ENCODE assay signal across 8 cellular contexts in genomic region chr12:120115692-120116442, GRCh38. TPM values are rescaled to one million over a fixed set of nuclear protein-coding genes. Genes with fewer than 3 reads are reported as not detected.
DNase-seq lines count a peak whose midpoint lies in the region; ATAC-seq and TF ChIP-seq lines count a peak whose summit lies in the region.

No MANE protein-coding gene starts in this region.

- H3K9me3 ChIP-seq in AG04450 (ENCODE audit: control insufficient read depth, insufficient read depth, low read length) (no peaks in the 10 kb centered on the region; the same call in 1 of the 2 replicates), iPS DF 6.9 (ENCODE audit: control insufficient read depth, insufficient read depth, low read length) (no peaks in the 10 kb centered on the region)

- H3K4me1 ChIP-seq in iPS DF 6.9 (ENCODE audit: control insufficient read depth, insufficient read depth, low read length) = peaks cover 6% of the 10 kb centered on the region

- ATAC-seq in GM18909 (IDR thresholded peaks at IDR 0.05; ENCODE audit: poor library complexity, unreplicated experiment) (peak; percentile 4), HG03378 (IDR thresholded peaks at IDR 0.05; ENCODE audit: unreplicated experiment) (no peak)

- peak overlapping the region; percentile 87 for H3K27ac Mint-ChIP-seq in activated naive CD4-positive, alpha-beta T cell treated with anti-CD3 and anti-CD28 coated beads, Interleukin-2, amount 50 U/mL, for 24 hours

- peak overlapping the region; percentile 93 for H3K4me3 Mint-ChIP-seq in activated naive CD4-positive, alpha-beta T cell treated with anti-CD3 and anti-CD28 coated beads, Interleukin-2, amount 50 U/mL, for 24 hours

- H3K27me3 ChIP-seq in AG04450 (ENCODE audit: control insufficient read depth, insufficient read depth, low read length) (no peaks in the 10 kb centered on the region), iPS DF 6.9 (ENCODE audit: control insufficient read depth, insufficient read depth, low read length) (no peaks in the 10 kb centered on the region)

- CTCF ChIA-PET in AG04450 (lab: Charles Lee) = no interaction called here

- peaks cover 80% of the 10 kb centered on the region for H3K4me1 Mint-ChIP-seq in activated naive CD4-positive, alpha-beta T cell treated with anti-CD3 and anti-CD28 coated beads, Interleukin-2, amount 50 U/mL, for 24 hours

- no CpG with 5 or more reads among the region's 31 CpGs for WGBS in iPS DF 6.9 (ENCODE audit: insufficient coverage, insufficient read length)

- peaks cover 10% of the 10 kb centered on the region for H3K36me3 Mint-ChIP-seq in activated naive CD4-positive, alpha-beta T cell treated with anti-CD3 and anti-CD28 coated beads, Interleukin-2, amount 50 U/mL, for 24 hours

- no peaks in the 10 kb centered on the region; the same call in 1 of the 2 replicates for H3K36me3 ChIP-seq in iPS DF 6.9 (ENCODE audit: control insufficient read depth, insufficient read depth, low read length)

- POLR2A ChIA-PET in AG04450 (lab: Yijun Ruan, JAX) = interaction anchor here (0.6 to 3.8 kb wide), 5 partner anchors 12 to 176 kb away, joined by 3 to 34 read pairs (median 12); partner anchors contain the start of genes RNU4-1, RNU4-2 and RPLP0

- DNase-seq in AG04450 (ENCODE audit: low read depth, low spot score) = no peak
- DNase-seq in M059J (ENCODE audit: low read depth) = peak; percentile 34
- no peak for DNase-seq in iPS DF 6.9 (ENCODE audit: low read depth, low spot score)
- peak; percentile 22 to 44 (median 33) for DNase-seq in stimulated activated CD4-positive, alpha-beta T cell treated with anti-CD3 and anti-CD28 coated beads, Interleukin-12 subunit alpha, Interleukin-12 subunit beta, amount 100 ng/mL, for 48 hours (ENCODE audit: low read depth in 2 of 3, low spot score in 1 of 3)
- DNase-seq in GM19238 (ENCODE audit: insufficient read length, low spot score) = no peak

- no peak overlapping the region for H3K27ac ChIP-seq in AG04450 (ENCODE audit: low read depth, low read length)
- no peak overlapping the region for H3K27ac ChIP-seq in iPS DF 6.9 (ENCODE audit: low read length)

- H3K27me3 Mint-ChIP-seq in activated naive CD4-positive, alpha-beta T cell treated with anti-CD3 and anti-CD28 coated beads, Interleukin-2, amount 50 U/mL, for 24 hours = no peaks in the 10 kb centered on the region

- no peak for TF ChIP-seq CTCF in AG04450 (IDR thresholded peaks at IDR 0.05; ENCODE audit: low read depth, low read length)

- H3K9me3 Mint-ChIP-seq in activated naive CD4-positive, alpha-beta T cell treated with anti-CD3 and anti-CD28 coated beads, Interleukin-2, amount 50 U/mL, for 24 hours = no peaks in the 10 kb centered on the region

- peak overlapping the region; percentile 97 for H3K4me3 ChIP-seq in AG04450 (ENCODE audit: low read depth, low read length)
- H3K4me3 ChIP-seq in iPS DF 6.9 (ENCODE audit: low read length) = peak overlapping the region; percentile 60; the same call in 1 of the 2 replicates

RNA-seq across cellular contexts. Expression of gene RAB35, which starts 0.7 kb away (rescaled TPM):
- 52.9 and 64.9 TPM in 2 replicates for polyA plus RNA-seq in AG04450 (2011; rRNA removed)
- 84.4 and 106 TPM in 2 replicates for polyA minus RNA-seq in AG04450 (2011; rRNA and poly(A)+ RNA removed)
- total RNA-seq in M059J (2014; rRNA removed; shearing (Covaris generic)) = 19.9 and 28.6 TPM in 2 replicates

Comparison
In these comparisons a context has a peak if more than half of its experiments do, and no peak if none do; other contexts are left out.
1. DNase-seq: peak in M059J (single experiment) and stimulated activated CD4-positive, alpha-beta T cell treated with anti-CD3 and anti-CD28 coated beads, Interleukin-12 subunit alpha, Interleukin-12 subunit beta, amount 100 ng/mL, for 48 hours (3 of 3); none in AG04450 (single experiment), iPS DF 6.9 (single experiment) and GM19238 (single experiment).